Comparison of ENCODE assay signal across 15 cellular contexts in genomic region chr3:119420196-119420595, GRCh38. TPM values are rescaled to one million over a fixed set of nuclear protein-coding genes. Genes with fewer than 3 reads are reported as not detected.
DNase-seq lines count a peak whose midpoint lies in the region; ATAC-seq, FAIRE-seq and TF ChIP-seq lines count a peak whose summit lies in the region.
"Had no signal": no experiment of that assay in that cellular context is flagged by ENCODE, and none has a peak within 500 bp of the region (broad histone marks: within the 10 kb centered on the region; RNA-seq: fewer than 3 reads in every experiment).

No MANE protein-coding gene starts in this region.

- H3K36me3 Mint-ChIP-seq in MCF 10A (ENCODE audit: insufficient read depth, unreplicated experiment): peaks cover 11% of the 10 kb centered on the region

- no peak overlapping the region for H4K5ac ChIP-seq in H1 (ENCODE audit: insufficient read length, low read depth, low read length)

- no peaks in the 10 kb centered on the region for H4K20me1 ChIP-seq in OCI-LY7 (ENCODE audit: insufficient read depth, low read length)
- no peaks in the 10 kb centered on the region for H4K20me1 ChIP-seq in H1 (replicated peaks in 1 of 2; ENCODE audit: control insufficient read depth in 1 of 2, insufficient read depth in 2 of 2, low read length in 2 of 2)

- peak; percentile 56 to 73; a peak in 3 of 4 replicates for TF ChIP-seq RAD21 in H1 (IDR thresholded peaks at IDR 0.05 in 1 of 2, conservative IDR thresholded peaks at IDR 0.05 in 1 of 2; ENCODE audit: low read depth in 2 of 2, low read length in 2 of 2)

- no peak overlapping the region for H2BK15ac ChIP-seq in H1 (ENCODE audit: low read length)

- H3K27me3 ChIP-seq in breast epithelium (no peaks in the 10 kb centered on the region), H1 (replicated peaks in 1 of 4; ENCODE audit: control insufficient read depth in 3 of 4, extremely low read depth in 1 of 4, insufficient read depth in 3 of 4, low read length in 3 of 4) (no peaks in the 10 kb centered on the region)
- H3K27me3 ChIP-seq: transverse colon had no signal

- H3K23me2 ChIP-seq in H1 (ENCODE audit: low read depth, low read length): peaks cover 2% of the 10 kb centered on the region; the same call in 1 of the 2 replicates

- peak; percentile 96 for FAIRE-seq in H1 (lab: Jason Lieb, UNC)
- FAIRE-seq: GM12892 had no signal

- H3K36me3 ChIP-seq in breast epithelium: no peaks in the 10 kb centered on the region
- no peaks in the 10 kb centered on the region for H3K36me3 ChIP-seq in OCI-LY7 (ENCODE audit: insufficient read depth, low read length)
- H3K36me3 ChIP-seq in H1 (ENCODE audit: control insufficient read depth in 2 of 4, insufficient read depth in 4 of 4, low read length in 3 of 4): no peaks in the 10 kb centered on the region
- H3K36me3 ChIP-seq: transverse colon had no signal

- no peak overlapping the region; a peak in 1 of 7 replicates for H3K9ac ChIP-seq in H1 (replicated peaks in 1 of 4; ENCODE audit: extremely low read depth in 1 of 4, low read depth in 3 of 4, low read length in 3 of 4)

- no peak overlapping the region for H3K27ac Mint-ChIP-seq in MCF 10A (ENCODE audit: low read depth, unreplicated experiment)
- H3K27ac Mint-ChIP-seq: activated T-helper 1 cell treated with anti-CD3 and anti-CD28 coated beads, Interleukin-12 subunit alpha, Interleukin-12 subunit beta, Interleukin-2, Interleukin-4 antibody, amounts not matched to agents 30 ng/mL and 10 ng/mL and 1 ng/mL, durations not matched to agents 14 hours and 24 hours and 36 hours had no signal

- H3K56ac ChIP-seq in H1 (replicated peaks; ENCODE audit: insufficient read length, low read depth, low read length): no peak overlapping the region

- TF ChIP-seq POLR2A in breast epithelium (IDR thresholded peaks at IDR 0.05): no peak
- no peak for TF ChIP-seq POLR2A in H1 (IDR thresholded peaks at IDR 0.05; ENCODE audit: control extremely low read depth in 1 of 2, low read depth in 2 of 2, low read length in 2 of 2)

- no peaks in the 10 kb centered on the region for H3K9me3 Mint-ChIP-seq in MCF 10A (ENCODE audit: unreplicated experiment)

- TF ChIP-seq CTCF in MCF 10A (IDR thresholded peaks at IDR 0.05; ENCODE audit: unreplicated experiment) (no peak), breast epithelium (IDR thresholded peaks at IDR 0.05) (no peak), OCI-LY7 (conservative IDR thresholded peaks at IDR 0.05; ENCODE audit: low read length) (peak; percentile 42; the same call in 1 of the 2 replicates), H1 (IDR thresholded peaks at IDR 0.05; ENCODE audit: control extremely low read depth in 1 of 3, insufficient read depth in 1 of 3, low read depth in 1 of 3, low read length in 3 of 3) (peak; percentile 27 to 74 (median 62)), retinal pigment epithelial cell (conservative IDR thresholded peaks at IDR 0.05; ENCODE audit: low read depth, low read length) (peak; percentile 37)

- H3K4me3 ChIP-seq in breast epithelium (no peak overlapping the region), OCI-LY7 (ENCODE audit: low read depth, low read length, poor library complexity, severe bottlenecking) (no peak overlapping the region), H1 (ENCODE audit: extremely low read depth in 1 of 4, insufficient read depth in 2 of 4, low read depth in 3 of 4, low read length in 4 of 4) (no peak overlapping the region), retinal pigment epithelial cell (ENCODE audit: low read length) (no peak overlapping the region)
- H3K4me3 ChIP-seq: transverse colon had no signal

- no peak overlapping the region for H3K23ac ChIP-seq in H1 (ENCODE audit: insufficient read length)

- intact Hi-C loops in MCF 10A (cut with micrococcal nuclease) (no loop called here), breast epithelium (cut with DNase I; ENCODE audit: low total_unique reads) (no loop called here), OCI-LY7 (cut with micrococcal nuclease; ENCODE audit: unreplicated experiment) (no loop called here)

- no peak overlapping the region for H2BK120ac ChIP-seq in H1 (replicated peaks; ENCODE audit: low read depth, low read length)

- no peaks in the 10 kb centered on the region for H3K79me1 ChIP-seq in H1 (ENCODE audit: low read depth, low read length)

- no peak overlapping the region for H2BK12ac ChIP-seq in H1 (ENCODE audit: low read depth, low read length)

- BruUV-seq in MCF 10A (replicated peaks; lab: Mats Ljungman, UMichigan): no TSS peak
- no TSS peak for BruUV-seq in OCI-LY7 (replicated peaks; lab: Mats Ljungman, UMichigan)

- 56% methylated on average over 2 of the region's 2 CpGs; no CpG with 5 or more reads in 1 of the 2 experiments for WGBS in H1 (ENCODE audit: extremely low coverage in 1 of 2, insufficient coverage in 1 of 2, insufficient read length in 1 of 2, insufficient replicate concordance in 2 of 2, low coverage in 1 of 2, low lambda C conversion rate in 2 of 2, missing lambda C conversion rate in 1 of 2), 2 experiments

- DNase-seq in MCF 10A (ENCODE audit: unreplicated experiment) (peak; percentile 5), breast epithelium (ENCODE audit: low spot score in 2 of 2) (no peak), OCI-LY7 (ENCODE audit: low spot score) (no peak), H1 (ENCODE audit: low read depth in 1 of 2, low spot score in 2 of 2) (no peak), retinal pigment epithelial cell (ENCODE audit: low read depth) (no peak), NCI-H510A (lab: John Stamatoyannopoulos, UW) (no peak)
- DNase-seq: activated CD4-positive, alpha-beta T cell treated with anti-CD3 and anti-CD28 coated beads, Interleukin-2, amount 50 U/mL, for 1 hour; kidney glomerular epithelial cell; NCI-H2171 treated with DMSO at 0.1 percent for 48 hours; transverse colon had no signal

- no peaks in the 10 kb centered on the region for H3K27me3 Mint-ChIP-seq in MCF 10A (ENCODE audit: insufficient read depth, unreplicated experiment)

- POLR2A ChIA-PET in MCF 10A (lab: Yijun Ruan, JAX): no interaction called here
- POLR2A ChIA-PET in OCI-LY7 (lab: Charles Lee): interaction anchor here (0.6 to 0.8 kb wide), 2 partner anchors 19 to 43 kb away, joined by 3 read pairs; no protein-coding TSS in a partner anchor
- POLR2A ChIA-PET in H1 (lab: Charles Lee; ENCODE audit: partially characterized antibody): no interaction called here

- H2AFZ ChIP-seq in OCI-LY7 (ENCODE audit: low read length): no peak overlapping the region
- H2AFZ ChIP-seq in H1 (ENCODE audit: low read length): no peak overlapping the region

- H2BK20ac ChIP-seq in H1 (ENCODE audit: low read length): no peak overlapping the region

- H3K4me1 ChIP-seq in breast epithelium (no peaks in the 10 kb centered on the region), OCI-LY7 (ENCODE audit: insufficient read depth, low read length, poor library complexity, severe bottlenecking) (no peaks in the 10 kb centered on the region), H1 (replicated peaks in 1 of 4; ENCODE audit: control insufficient read depth in 3 of 4, insufficient read depth in 4 of 4, low read length in 3 of 4) (no peaks in the 10 kb centered on the region)
- H3K4me1 ChIP-seq: transverse colon had no signal

- H3K4me2 ChIP-seq in OCI-LY7 (ENCODE audit: low read length) (no peak overlapping the region), H1 (ENCODE audit: insufficient read depth in 1 of 2, low read depth in 2 of 2, low read length in 2 of 2) (no peak overlapping the region)

- TF ChIP-seq EP300 in H1 (IDR thresholded peaks at IDR 0.05; ENCODE audit: borderline replicate concordance in 1 of 2, low read depth in 2 of 2, low read length in 2 of 2): no peak

- H3K9me2 ChIP-seq in OCI-LY7 (ENCODE audit: insufficient read depth, low read length): no peaks in the 10 kb centered on the region

- peaks cover 0 to 7% of the 10 kb centered on the region in 2 donors for H3K9me3 ChIP-seq in breast epithelium
- no peaks in the 10 kb centered on the region for H3K9me3 ChIP-seq in OCI-LY7 (ENCODE audit: low read length)
- H3K9me3 ChIP-seq in H1 (ENCODE audit: insufficient read depth in 2 of 2, low read depth in 1 of 2, low read length in 1 of 2): peaks cover 0 to 9% of the 10 kb centered on the region in 2 experiments; a peak in 2 of 4 replicates

- H3K27ac ChIP-seq in breast epithelium (no peak overlapping the region), OCI-LY7 (ENCODE audit: low read depth, low read length, poor library complexity, severe bottlenecking) (no peak overlapping the region), H1 (ENCODE audit: low read depth, low read length) (no peak overlapping the region)
- H3K27ac ChIP-seq: HL-60, transverse colon had no signal

- H3K4ac ChIP-seq in H1 (replicated peaks; ENCODE audit: insufficient read length, low read depth, low read length): no peak overlapping the region

- no peak overlapping the region for H4K8ac ChIP-seq in H1 (ENCODE audit: extremely low read depth, insufficient read depth, low read length)

- H2AK5ac ChIP-seq in H1 (ENCODE audit: low read depth, low read length): no peak overlapping the region

- H3K79me2 ChIP-seq in OCI-LY7 (ENCODE audit: insufficient read depth, low read depth, low read length): no peaks in the 10 kb centered on the region
- H3K79me2 ChIP-seq in H1 (ENCODE audit: control insufficient read depth in 1 of 2, insufficient read depth in 2 of 2, low read length in 2 of 2): no peaks in the 10 kb centered on the region

- no peak overlapping the region for H3K14ac ChIP-seq in H1 (ENCODE audit: insufficient read length)

- H3K18ac ChIP-seq in H1 (ENCODE audit: extremely low read depth, low read length): no peak overlapping the region

- no peak overlapping the region for H4K91ac ChIP-seq in H1 (replicated peaks; ENCODE audit: insufficient read length, low read length)

- CTCF ChIA-PET in MCF 10A (lab: Yijun Ruan, JAX): interaction anchor here (0.6 to 1.0 kb wide), 3 partner anchors 22 to 536 kb away, joined by 3 to 4 read pairs (median 3); no protein-coding TSS in a partner anchor
- CTCF ChIA-PET in OCI-LY7 (lab: Charles Lee; ENCODE audit: unreplicated experiment): no interaction called here
- CTCF ChIA-PET in H1 (lab: Charles Lee; ENCODE audit: partially characterized antibody): interaction anchor here (0.6 to 2.5 kb wide), 26 partner anchors 8 to 351 kb away, joined by 3 to 8 read pairs (median 4); partner anchors contain the start of gene B4GALT4

- no peak overlapping the region for H2BK5ac ChIP-seq in H1 (ENCODE audit: low read depth, low read length)

- H3K4me1 Mint-ChIP-seq in MCF 10A (ENCODE audit: insufficient read depth, unreplicated experiment): no peaks in the 10 kb centered on the region

- ATAC-seq in GM18907 (IDR thresholded peaks at IDR 0.05; ENCODE audit: unreplicated experiment) (no peak), GM21529 (IDR thresholded peaks at IDR 0.05; ENCODE audit: unreplicated experiment) (no peak)

- H3K4me3 Mint-ChIP-seq in MCF 10A (ENCODE audit: unreplicated experiment): no peak overlapping the region
- H3K4me3 Mint-ChIP-seq: activated T-helper 1 cell treated with anti-CD3 and anti-CD28 coated beads, Interleukin-12 subunit alpha, Interleukin-12 subunit beta, Interleukin-2, Interleukin-4 antibody, amounts not matched to agents 30 ng/mL and 10 ng/mL and 1 ng/mL, durations not matched to agents 14 hours and 24 hours and 36 hours had no signal

RNA-seq across cellular contexts. Expression of gene TMEM39A, which starts 43.2 kb away (rescaled TPM):
- total RNA-seq in MCF 10A (2022) (87.1 and 105 TPM in 2 replicates), breast epithelium (10 to 100 TPM; 30.2 to 53.7 (median 36.4) TPM), OCI-LY7 (2022) (42.8 and 42.9 TPM in 2 replicates)
- total RNA-seq in OCI-LY7 (2014; rRNA removed; shearing (Covaris generic)): 31.6 and 35.3 TPM in 2 replicates
- 36.1 and 43.7 TPM in 2 replicates for total RNA-seq in H1 (2021; fragmentation: NEBNext Ultra II Directional; extraction: Animal tissue kit (Norgen Biotek cat#: 25700))
- polyA plus RNA-seq in H1 (2011; rRNA removed): 17.3 and 26.8 TPM in 2 replicates
- polyA plus RNA-seq in H1 (2011; cell fraction: cytosol; rRNA removed): 16.5 TPM
- 32.4 TPM for polyA plus RNA-seq in H1 (2011; cell fraction: nucleus; rRNA removed)
- 30.0 to 37.6 TPM (median 31.5 TPM) in 4 replicates for polyA plus RNA-seq in H1 (2012, experiment 1 of 2)
- 16.3 TPM for polyA plus RNA-seq in H1 (2012, experiment 2 of 2)
- 28.2 TPM for polyA plus RNA-seq in H1 (2013, experiment 1 of 2)
- polyA plus RNA-seq in H1 (2013, experiment 2 of 2): 27.4 TPM
- 59.8 and 97.0 TPM in 2 replicates for polyA minus RNA-seq in H1 (2011; rRNA and poly(A)+ RNA removed)
- polyA minus RNA-seq in H1 (2011; cell fraction: cytosol; rRNA and poly(A)+ RNA removed): 9.2 TPM
- 57.6 TPM for polyA minus RNA-seq in H1 (2011; cell fraction: nucleus; rRNA and poly(A)+ RNA removed)

RNA-seq across cellular contexts. Expression of gene POGLUT1, which starts 48.6 kb away (rescaled TPM):
- total RNA-seq in MCF 10A (2022) (22.5 and 25.2 TPM in 2 replicates), breast epithelium (10 to 100 TPM; 13.0 to 28.8 (median 16.4) TPM), OCI-LY7 (2022) (25.4 and 27.0 TPM in 2 replicates)
- total RNA-seq in OCI-LY7 (2014; rRNA removed; shearing (Covaris generic)): 17.6 and 21.0 TPM in 2 replicates
- 18.5 and 18.6 TPM in 2 replicates for total RNA-seq in H1 (2021; fragmentation: NEBNext Ultra II Directional; extraction: Animal tissue kit (Norgen Biotek cat#: 25700))
- 4.7 and 7.0 TPM in 2 replicates for polyA plus RNA-seq in H1 (2011; rRNA removed)
- 8.7 TPM for polyA plus RNA-seq in H1 (2011; cell fraction: cytosol; rRNA removed)
- polyA plus RNA-seq in H1 (2011; cell fraction: nucleus; rRNA removed): 4.9 TPM
- 11.8 to 16.8 TPM (median 13.7 TPM) in 4 replicates for polyA plus RNA-seq in H1 (2012, experiment 1 of 2)
- polyA plus RNA-seq in H1 (2012, experiment 2 of 2): 0.98 TPM
- polyA plus RNA-seq in H1 (2013, experiment 1 of 2): 19.1 TPM
- 19.6 TPM for polyA plus RNA-seq in H1 (2013, experiment 2 of 2)
- polyA minus RNA-seq in H1 (2011; rRNA and poly(A)+ RNA removed): 21.9 and 23.6 TPM in 2 replicates
- 7.9 TPM for polyA minus RNA-seq in H1 (2011; cell fraction: cytosol; rRNA and poly(A)+ RNA removed)
- 20.6 TPM for polyA minus RNA-seq in H1 (2011; cell fraction: nucleus; rRNA and poly(A)+ RNA removed)

Comparison
In these comparisons a context has a peak if more than half of its experiments do, and no peak if none do; other contexts are left out.
1. CTCF ChIP-seq: peak in OCI-LY7 (single experiment), H1 (3 of 3) and retinal pigment epithelial cell (single experiment); none in MCF 10A (single experiment) and breast epithelium (0 of 3).